Comparison of ENCODE assay signal across 15 cellular contexts in genomic region chr15:59199775-59200465, GRCh38. TPM values are rescaled to one million over a fixed set of nuclear protein-coding genes. Genes with fewer than 3 reads are reported as not detected.
A peak's percentile ranks its signal among the peaks of the same experiment; 100 is the strongest.
DNase-seq lines count a peak whose midpoint lies in the region; ATAC-seq and TF ChIP-seq lines count a peak whose summit lies in the region.
"Had no signal": no experiment of that assay in that cellular context is flagged by ENCODE, and none has a peak within 500 bp of the region (broad histone marks: within the 10 kb centered on the region; RNA-seq: fewer than 3 reads in every experiment).

No MANE protein-coding gene starts in this region.

- peaks cover 12% of the 10 kb centered on the region for H3K36me3 Mint-ChIP-seq in brain
- H3K36me3 Mint-ChIP-seq in activated CD4-positive, alpha-beta T cell treated with anti-CD3 and anti-CD28 coated beads, Interleukin-2, amount 10 ng/mL, durations not matched to agents 7 days and 5 days (ENCODE audit: low read depth), result no peaks in the 10 kb centered on the region

- H3K27me3 Mint-ChIP-seq in brain, result no peaks in the 10 kb centered on the region
- H3K27me3 Mint-ChIP-seq in activated CD4-positive, alpha-beta T cell treated with anti-CD3 and anti-CD28 coated beads, Interleukin-2, amount 10 ng/mL, durations not matched to agents 7 days and 5 days, result no peaks in the 10 kb centered on the region

- peaks cover 11% of the 10 kb centered on the region for H3K4me1 ChIP-seq in ACC112 (ENCODE audit: control insufficient read depth, insufficient read depth, low read length, unreplicated experiment)

- peaks cover 22% of the 10 kb centered on the region for H3K4me1 Mint-ChIP-seq in brain
- H3K4me1 Mint-ChIP-seq in activated CD4-positive, alpha-beta T cell treated with anti-CD3 and anti-CD28 coated beads, Interleukin-2, amount 10 ng/mL, durations not matched to agents 7 days and 5 days, result peaks cover 3% of the 10 kb centered on the region

- H3K27ac ChIP-seq in ACC112 (ENCODE audit: low read depth, low read length), result peak overlapping the region; percentile 73
- H3K27ac ChIP-seq: spleen had no signal

- H3K27ac Mint-ChIP-seq in brain, result peak overlapping the region; percentile 31 to 93 (median 55)
- no peak overlapping the region for H3K27ac Mint-ChIP-seq in activated CD4-positive, alpha-beta T cell treated with anti-CD3 and anti-CD28 coated beads, Interleukin-2, amount 10 ng/mL, durations not matched to agents 7 days and 5 days

- H3K27me3 ChIP-seq in ACC112 (ENCODE audit: insufficient read depth, low read length), result no peaks in the 10 kb centered on the region
- H3K27me3 ChIP-seq: spleen had no signal

- no peak overlapping the region for H2AFZ ChIP-seq in ACC112 (ENCODE audit: low read length, unreplicated experiment)

- peak overlapping the region; percentile 10; the same call in 1 of the 2 replicates for H3K4me3 ChIP-seq in ACC112 (ENCODE audit: low read depth, low read length)
- H3K4me3 ChIP-seq: spleen had no signal

- POLR2A ChIA-PET in activated CD4-positive, alpha-beta T cell treated with anti-CD3 and anti-CD28 coated beads, Interleukin-2, amount 10 ng/mL, durations not matched to agents 7 days and 5 days (lab: Charles Lee), result no interaction called here

- no peaks in the 10 kb centered on the region for H3K79me2 ChIP-seq in ACC112 (ENCODE audit: control insufficient read depth, insufficient read depth, low read length, unreplicated experiment)

- H3K9me3 Mint-ChIP-seq in brain, result peaks cover 0 to 3% (median 0%) of the 10 kb centered on the region in 5 experiments
- H3K9me3 Mint-ChIP-seq in activated CD4-positive, alpha-beta T cell treated with anti-CD3 and anti-CD28 coated beads, Interleukin-2, amount 10 ng/mL, durations not matched to agents 7 days and 5 days, result no peaks in the 10 kb centered on the region

- CTCF ChIA-PET in activated CD4-positive, alpha-beta T cell treated with anti-CD3 and anti-CD28 coated beads, Interleukin-2, amount 10 ng/mL, durations not matched to agents 7 days and 5 days (lab: Charles Lee), result no interaction called here

- peaks cover 18% of the 10 kb centered on the region for H3K36me3 ChIP-seq in ACC112 (ENCODE audit: insufficient read depth, low read length)

- ATAC-seq in GM18870 (IDR thresholded peaks at IDR 0.05; ENCODE audit: unreplicated experiment), result no peak

- peak; percentile 15 for DNase-seq in HT-29 (ENCODE audit: low spot score)
- peak; percentile 90 for DNase-seq in kidney tubule cell (ENCODE audit: low spot score)
- no peak for DNase-seq in NCI-H345 treated with DMSO at 0.1 percent for 48 hours (lab: John Stamatoyannopoulos, UW; ENCODE audit: unreplicated experiment)
- no peak for DNase-seq in activated CD4-positive, alpha-beta T cell treated with anti-CD3 and anti-CD28 coated beads, Interleukin-2, amount 10 ng/mL, durations not matched to agents 7 days and 5 days
- no peak for DNase-seq in stimulated activated CD4-positive, alpha-beta T cell treated with anti-CD3 and anti-CD28 coated beads, Interleukin-15, amount 100 ng/mL, for 24 hours
- DNase-seq: activated effector memory CD4-positive, alpha-beta T cell treated with Interleukin-2 at 50 U/mL for 16 hours; AML-193; MM.1S; NCI-H748 treated with DMSO at 0.1 percent for 48 hours; spleen; stimulated activated naive CD4-positive, alpha-beta T cell treated with Interleukin-2 at 50 U/mL for 16 hours had no signal

- no peak overlapping the region for H3K4me3 Mint-ChIP-seq in brain
- no peak overlapping the region for H3K4me3 Mint-ChIP-seq in activated CD4-positive, alpha-beta T cell treated with anti-CD3 and anti-CD28 coated beads, Interleukin-2, amount 10 ng/mL, durations not matched to agents 7 days and 5 days

- no peak for TF ChIP-seq CTCF in brain (conservative IDR thresholded peaks at IDR 0.05)

RNA-seq across cellular contexts. Expression of gene LDHAL6B, which starts 6.7 kb away (rescaled TPM):
- total RNA-seq in HT-29 (2014; rRNA removed; shearing (Covaris generic)), result not detected in 2 replicates
- not detected for polyA plus RNA-seq in brain (ENCODE audit: insufficient read depth, low read depth, low replicate concordance)
- total RNA-seq in activated CD4-positive, alpha-beta T cell treated with anti-CD3 and anti-CD28 coated beads, Interleukin-2, amount 10 ng/mL, durations not matched to agents 7 days and 5 days, result not detected
- total RNA-seq: lower leg skin, spleen had no signal

Comparison
In these comparisons a context has a peak if more than half of its experiments do, and no peak if none do; other contexts are left out.
1. DNase-seq: peak in HT-29 (single experiment) and kidney tubule cell (single experiment); none in NCI-H345 treated with DMSO at 0.1 percent for 48 hours (single experiment), activated CD4-positive, alpha-beta T cell treated with anti-CD3 and anti-CD28 coated beads, Interleukin-2, amount 10 ng/mL, durations not matched to agents 7 days and 5 days (single experiment) and stimulated activated CD4-positive, alpha-beta T cell treated with anti-CD3 and anti-CD28 coated beads, Interleukin-15, amount 100 ng/mL, for 24 hours (single experiment).